28 cellular contexts compared by ENCODE assay signal in genomic region chr15:53445531-53445930, GRCh38.
"Had no signal": no experiment of that assay in that cellular context is flagged by ENCODE, and none has a peak within 500 bp of the region (broad histone marks: within the 10 kb centered on the region; RNA-seq: fewer than 3 reads in every experiment).

No MANE protein-coding gene starts in this region.

- H3K4me3 ChIP-seq: colonic mucosa, coronary artery, dorsolateral prefrontal cortex, esophagus muscularis mucosa, esophagus squamous epithelium, gastrocnemius medialis, gastroesophageal sphincter, heart left ventricle, heart right ventricle had no signal

- H3K27ac ChIP-seq: colonic mucosa, coronary artery, dorsolateral prefrontal cortex, epithelial cell of prostate, esophagus muscularis mucosa, esophagus squamous epithelium, foreskin keratinocyte, gastrocnemius medialis, gastroesophageal sphincter, heart left ventricle, heart right ventricle had no signal

- H3K27me3 ChIP-seq: colonic mucosa, esophagus muscularis mucosa, esophagus squamous epithelium, foreskin keratinocyte, gastrocnemius medialis, gastroesophageal sphincter, heart left ventricle, heart right ventricle had no signal

- H3K9me3 ChIP-seq: colonic mucosa, esophagus muscularis mucosa, esophagus squamous epithelium, gastrocnemius medialis, gastroesophageal sphincter, heart left ventricle, heart right ventricle had no signal

- H3K36me3 ChIP-seq: colonic mucosa, esophagus muscularis mucosa, esophagus squamous epithelium, gastrocnemius medialis, gastroesophageal sphincter, heart left ventricle, heart right ventricle had no signal

- ATAC-seq: effector memory CD8-positive, alpha-beta T cell; esophagus mucosa; foreskin keratinocyte; gastrocnemius medialis; gastroesophageal sphincter; heart left ventricle had no signal

- DNase-seq: colonic mucosa; cortex of kidney; dermis blood vessel endothelial cell; dorsolateral prefrontal cortex; effector CD4-positive, alpha-beta T cell; effector CD8-positive, alpha-beta T cell; effector memory CD4-positive, alpha-beta T cell; effector memory CD8-positive, alpha-beta T cell; endodermal cell; erythroblast; esophagus squamous epithelium; foreskin fibroblast; foreskin keratinocyte; foreskin melanocyte; gastrocnemius medialis; glutamatergic neuron; head of caudate nucleus; heart left ventricle; heart right ventricle had no signal

- FAIRE-seq: colon, endometrium, endothelial cell of umbilical vein, frontal cortex had no signal

- H3K4me1 ChIP-seq: colonic mucosa, esophagus muscularis mucosa, esophagus squamous epithelium, foreskin keratinocyte, gastrocnemius medialis, gastroesophageal sphincter, heart right ventricle had no signal
